19 cellular contexts compared by ENCODE assay signal in the genomic region with DNA sequence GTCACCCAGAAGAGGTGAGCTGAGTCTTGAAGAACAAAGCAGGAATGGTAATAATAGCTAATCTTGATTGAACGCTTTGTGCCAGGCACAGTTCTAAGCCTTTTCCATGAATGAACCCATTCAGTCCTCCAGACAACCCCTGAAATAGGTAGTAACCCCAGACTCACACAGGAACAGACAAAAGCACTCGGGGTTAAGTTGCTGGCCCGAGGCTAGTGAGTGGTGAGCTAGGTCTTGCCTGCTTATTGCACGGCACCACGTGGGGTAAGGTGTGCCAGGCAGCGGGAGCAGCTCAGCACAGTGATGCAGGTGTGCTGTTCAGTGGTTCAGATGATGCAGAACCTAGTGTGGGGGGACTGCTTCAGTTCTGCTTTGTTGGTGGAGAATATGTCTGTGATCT.
A peak's percentile ranks its signal among the peaks of the same experiment; 100 is the strongest.
DNase-seq lines count a peak whose midpoint lies in the region; ATAC-seq, FAIRE-seq and TF ChIP-seq lines count a peak whose summit lies in the region.
"Had no signal": no experiment of that assay in that cellular context is flagged by ENCODE, and none has a peak within 500 bp of the region (broad histone marks: within the 10 kb centered on the region; RNA-seq: fewer than 3 reads in every experiment).

No MANE protein-coding gene starts in this region.

- no peak for TF ChIP-seq CTCF in HEK293 (tag by site-specific recombination; IDR thresholded peaks at IDR 0.05)
- TF ChIP-seq CTCF in ascending aorta (IDR thresholded peaks at IDR 0.05) = no peak
- no peak for TF ChIP-seq CTCF in keratinocyte (optimal IDR thresholded peaks at IDR 0.05 in 1 of 3, IDR thresholded peaks at IDR 0.05 in 1 of 3, conservative IDR thresholded peaks at IDR 0.05 in 1 of 3; ENCODE audit: extremely low read depth in 1 of 3, insufficient read depth in 2 of 3, low read length in 3 of 3)
- no peak for TF ChIP-seq CTCF in thoracic aorta (IDR thresholded peaks at IDR 0.05)

- ATAC-seq in thoracic aorta (ENCODE audit: insufficient number of reproducible peaks, low FRiP score, low read depth) (no peak), HG03378 (IDR thresholded peaks at IDR 0.05; ENCODE audit: unreplicated experiment) (no peak)
- ATAC-seq: activated naive CD4-positive, alpha-beta T cell treated with anti-CD3 and anti-CD28 coated beads, Interleukin-2, amount 50 U/mL, for 72 hours; HepG2; left ventricle myocardium superior had no signal

- H3K27me3 ChIP-seq in ascending aorta = no peaks in the 10 kb centered on the region
- H3K27me3 ChIP-seq in keratinocyte (ENCODE audit: control insufficient read depth, extremely low read depth, insufficient read depth, low read length) = no peaks in the 10 kb centered on the region
- H3K27me3 ChIP-seq in thoracic aorta (replicated peaks; ENCODE audit: insufficient read depth) = no peaks in the 10 kb centered on the region

- POLR2A ChIA-PET in HEK293 (lab: Yijun Ruan, JAX) = no interaction called here

- intact Hi-C loops in ascending aorta (cut with DNase I) = loop anchor here (5.0 kb wide), 1 partner anchor 214 kb away; no protein-coding TSS in a partner anchor

- H3K36me3 ChIP-seq in HEK293 (ENCODE audit: control insufficient read depth in 2 of 2, insufficient read depth in 1 of 2, low read length in 2 of 2) (no peaks in the 10 kb centered on the region), ascending aorta (peaks cover 5 to 7% of the 10 kb centered on the region in 2 donors), keratinocyte (ENCODE audit: control insufficient read depth in 2 of 2, extremely low read depth in 1 of 2, insufficient read depth in 2 of 2, low read length in 2 of 2) (peaks cover 8 to 10% of the 10 kb centered on the region in 2 experiments), thoracic aorta (no peaks in the 10 kb centered on the region)

- H3K4me1 ChIP-seq in HEK293 (ENCODE audit: control insufficient read depth, insufficient read depth, low read length) (no peaks in the 10 kb centered on the region), ascending aorta (peaks cover 16 to 47% of the 10 kb centered on the region in 2 donors), keratinocyte (ENCODE audit: control insufficient read depth, extremely low read depth, insufficient read depth, low read length) (peaks cover 10% of the 10 kb centered on the region), thoracic aorta (ENCODE audit: control insufficient read depth in 1 of 2, low read depth in 2 of 2) (peaks cover 30 to 62% of the 10 kb centered on the region in 2 donors)

- H4K20me1 ChIP-seq in keratinocyte (ENCODE audit: control insufficient read depth, extremely low read depth, insufficient read depth, low read length) = peaks cover 4% of the 10 kb centered on the region

- H3K4me2 ChIP-seq in keratinocyte (ENCODE audit: control insufficient read depth, extremely low read depth, insufficient read depth, low read depth, low read length) = no peak overlapping the region

- H3K4me3 ChIP-seq in HEK293 (ENCODE audit: low read depth, low read length) = no peak overlapping the region
- H3K4me3 ChIP-seq in ascending aorta = no peak overlapping the region
- H3K4me3 ChIP-seq in keratinocyte (ENCODE audit: control insufficient read depth in 2 of 3, extremely low read depth in 1 of 3, insufficient read depth in 2 of 3, low read depth in 1 of 3, low read length in 3 of 3) = no peak overlapping the region
- H3K4me3 ChIP-seq in thoracic aorta = no peak overlapping the region

- no peak overlapping the region for H2AFZ ChIP-seq in keratinocyte (ENCODE audit: control insufficient read depth, low read length)

- H3K27ac ChIP-seq in HEK293 (ENCODE audit: extremely low read depth, low read depth, low read length) (no peak overlapping the region), ascending aorta (peak overlapping the region; percentile 83 to 91), keratinocyte (ENCODE audit: control insufficient read depth, insufficient read depth, low read length) (peak overlapping the region; percentile 33), thoracic aorta (peak overlapping the region; percentile 86 to 88)
- H3K27ac ChIP-seq: HL-60 had no signal

- CTCF ChIA-PET in HEK293 (lab: Yijun Ruan, JAX) = interaction anchor here (0.9 to 1.1 kb wide), 2 partner anchors 33 to 269 kb away, joined by 4 read pairs; no protein-coding TSS in a partner anchor

- no peak for DNase-seq in ascending aorta (ENCODE audit: low spot score in 2 of 2)
- DNase-seq in keratinocyte (ENCODE audit: low read depth, low spot score) = no peak
- no peak for DNase-seq in thoracic aorta (ENCODE audit: low spot score)
- no peak for DNase-seq in amniotic stem cell (lab: John Stamatoyannopoulos, UW)
- DNase-seq in stimulated activated CD4-positive, alpha-beta T cell treated with anti-CD3 and anti-CD28 coated beads, Interleukin-2, amount 100 ng/mL, for 24 hours = no peak
- DNase-seq: effector CD4-positive, alpha-beta T cell; hippocampal formation; immature natural killer cell; left ventricle myocardium superior; NCI-H1092; NCI-H187 had no signal

- peaks cover 11% of the 10 kb centered on the region for H3K79me2 ChIP-seq in keratinocyte (ENCODE audit: control insufficient read depth, insufficient read depth, low read length)

- H3K9me1 ChIP-seq in keratinocyte (ENCODE audit: control insufficient read depth, extremely low read depth, insufficient read depth, low read length) = no peaks in the 10 kb centered on the region

- dilution Hi-C loops in keratinocyte (cut with MboI; ENCODE audit: extremely low pct_ligation_motif_present, low sequenced_read_pairs) = no loop called here

- no peak for FAIRE-seq in keratinocyte (lab: Jason Lieb, UNC)
- FAIRE-seq: astrocyte, frontal cortex, GM12891, HepG2 had no signal

- no peaks in the 10 kb centered on the region for H3K9me3 ChIP-seq in HEK293 (ENCODE audit: control insufficient read depth, insufficient read depth, low read depth, low read length)
- no peaks in the 10 kb centered on the region for H3K9me3 ChIP-seq in ascending aorta
- no peaks in the 10 kb centered on the region for H3K9me3 ChIP-seq in keratinocyte (ENCODE audit: control insufficient read depth, low read depth, low read length)
- H3K9me3 ChIP-seq in thoracic aorta = no peaks in the 10 kb centered on the region

- no peak overlapping the region for H3K9ac ChIP-seq in keratinocyte (ENCODE audit: control insufficient read depth, extremely low read depth, insufficient read depth, low read length)

TF ChIP-seq in HEK293, 187 proteins besides CTCF, POLR2A, EP300 and RAD21:
- TF ChIP-seq ZBTB20 (tag by site-specific recombination; IDR thresholded peaks at IDR 0.05) = peak; percentile 1; the same call in 1 of the 2 replicates
- TF ChIP-seq ZNF354C (tag by site-specific recombination; IDR thresholded peaks at IDR 0.05; ENCODE audit: borderline replicate concordance, low read depth) = no peak
